ENCODE assay signal across 14 cellular contexts in the genomic region with DNA sequence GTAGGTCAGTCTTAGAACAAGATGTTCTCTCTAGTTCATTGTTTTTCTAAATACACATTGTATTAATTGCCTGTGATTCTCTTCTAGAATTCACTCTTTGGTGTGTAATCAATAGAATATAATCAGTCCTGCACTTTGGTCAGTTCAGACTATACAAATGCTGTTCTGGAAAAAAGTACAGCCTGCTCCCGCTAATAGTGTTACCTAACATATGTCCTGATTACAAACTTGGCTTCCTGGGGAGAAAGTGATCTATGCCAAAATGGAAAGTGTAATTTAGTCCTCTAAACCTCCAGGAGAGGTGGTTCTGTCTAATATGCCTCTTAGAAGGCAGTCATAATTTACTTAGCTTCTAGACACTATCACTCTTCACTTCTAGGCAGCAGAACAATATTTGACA.
DNase-seq lines count a peak whose midpoint lies in the region; ATAC-seq, FAIRE-seq and TF ChIP-seq lines count a peak whose summit lies in the region.
"Had no signal": no experiment of that assay in that cellular context is flagged by ENCODE, and none has a peak within 500 bp of the region (broad histone marks: within the 10 kb centered on the region; RNA-seq: fewer than 3 reads in every experiment).

No MANE protein-coding gene starts in this region.

- intact Hi-C loops in right lobe of liver (cut with DNase I): no loop called here

- no peak for TF ChIP-seq CTCF in right lobe of liver (IDR thresholded peaks at IDR 0.05)

- H3K9me3 ChIP-seq in endocrine pancreas (ENCODE audit: control insufficient read depth, low read length) (no peaks in the 10 kb centered on the region), right lobe of liver (no peaks in the 10 kb centered on the region)
- H3K9me3 ChIP-seq: BLaER1 had no signal

- peak overlapping the region; percentile 7 for H3K4me3 ChIP-seq in endocrine pancreas (ENCODE audit: control insufficient read depth, insufficient read depth, low read length)
- H3K4me3 ChIP-seq in right lobe of liver: no peak overlapping the region
- H3K4me3 ChIP-seq: BLaER1 had no signal

- H3K36me3 ChIP-seq in endocrine pancreas (ENCODE audit: control insufficient read depth, insufficient read depth, low read length): no peaks in the 10 kb centered on the region
- no peaks in the 10 kb centered on the region for H3K36me3 ChIP-seq in right lobe of liver
- H3K36me3 ChIP-seq: BLaER1 had no signal

- peak; percentile 67 for FAIRE-seq in G401.6 (lab: Jason Lieb, UNC)

- peak; percentile 87 to 92 (median 89) for ATAC-seq in right lobe of liver
- no peak for ATAC-seq in GM19395 (IDR thresholded peaks at IDR 0.05; ENCODE audit: unreplicated experiment)
- no peak for ATAC-seq in HG03280 (IDR thresholded peaks at IDR 0.05; ENCODE audit: unreplicated experiment)
- ATAC-seq: HCT116 had no signal

- WGBS in right lobe of liver (ENCODE audit: insufficient coverage, low coverage, low lambda C conversion rate, missing lambda C conversion rate): 6% methylated on average over 1 of the region's 1 CpG

- H3K27me3 ChIP-seq in endocrine pancreas (ENCODE audit: control insufficient read depth, insufficient read depth, low read length): no peaks in the 10 kb centered on the region
- no peaks in the 10 kb centered on the region for H3K27me3 ChIP-seq in right lobe of liver
- H3K27me3 ChIP-seq: BLaER1 had no signal

- DNase-seq in NCI-H2171 treated with DMSO at 0.1 percent for 48 hours (lab: John Stamatoyannopoulos, UW) (peak; percentile 16), NCI-H2171 (lab: John Stamatoyannopoulos, UW) (no peak), right lobe of liver (no peak)
- DNase-seq in activated CD8-positive, alpha-beta memory T cell treated with anti-CD3 and anti-CD28 coated beads, Interleukin-2, amount 50 U/mL, for 4 hours: no peak
- DNase-seq: 8988T; CD8-positive, alpha-beta memory T cell; NCI-H1417 treated with DMSO at 0.1 percent for 48 hours; NCI-H82 had no signal

- H3K27ac ChIP-seq in right lobe of liver: peak overlapping the region in 1 of 3 donors; percentile 21
- H3K27ac ChIP-seq: BLaER1 had no signal

- no peak overlapping the region for H3K9ac ChIP-seq in endocrine pancreas (ENCODE audit: control insufficient read depth, insufficient read depth, low read length)
- H3K9ac ChIP-seq: BLaER1 had no signal

- no peaks in the 10 kb centered on the region for H3K4me1 ChIP-seq in endocrine pancreas (ENCODE audit: control insufficient read depth, insufficient read depth, low read length)
- peaks cover 0 to 14% (median 5%) of the 10 kb centered on the region in 4 donors for H3K4me1 ChIP-seq in right lobe of liver
- H3K4me1 ChIP-seq: BLaER1 had no signal

- TF ChIP-seq POLR2A in right lobe of liver (IDR thresholded peaks at IDR 0.05): no peak

Comparison
In these comparisons a context has a peak if more than half of its experiments do, and no peak if none do; other contexts are left out.
1. ATAC-seq: peak in right lobe of liver (4 of 4); none in GM19395 (single experiment) and HG03280 (single experiment).